Comparison of ENCODE assay signal across 1 cellular context in the genomic region with DNA sequence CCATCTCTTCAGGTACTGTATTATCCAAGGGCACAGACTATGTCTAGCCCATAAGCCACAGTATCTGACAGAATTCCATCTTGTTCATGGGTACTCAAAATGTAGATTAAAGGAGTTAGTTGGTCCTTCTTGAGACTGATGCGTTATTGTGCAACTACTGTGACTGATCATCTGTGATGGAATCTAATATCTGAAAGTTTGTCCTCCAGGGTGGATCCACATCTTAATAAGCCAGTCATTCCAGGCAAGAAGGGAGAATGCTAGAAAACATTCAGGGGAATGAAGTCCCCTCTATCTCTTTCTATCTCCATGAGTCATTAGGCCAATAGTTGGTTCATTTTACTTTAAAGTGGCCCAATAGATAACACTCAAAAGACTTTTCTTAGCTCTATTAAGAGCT.
TF ChIP-seq lines count a peak whose summit lies in the region.

No MANE protein-coding gene starts in this region.

TF ChIP-seq in K562, 482 proteins besides CTCF, POLR2A, EP300 and RAD21 (continued from another document):
- TF ChIP-seq, protein P1, sequence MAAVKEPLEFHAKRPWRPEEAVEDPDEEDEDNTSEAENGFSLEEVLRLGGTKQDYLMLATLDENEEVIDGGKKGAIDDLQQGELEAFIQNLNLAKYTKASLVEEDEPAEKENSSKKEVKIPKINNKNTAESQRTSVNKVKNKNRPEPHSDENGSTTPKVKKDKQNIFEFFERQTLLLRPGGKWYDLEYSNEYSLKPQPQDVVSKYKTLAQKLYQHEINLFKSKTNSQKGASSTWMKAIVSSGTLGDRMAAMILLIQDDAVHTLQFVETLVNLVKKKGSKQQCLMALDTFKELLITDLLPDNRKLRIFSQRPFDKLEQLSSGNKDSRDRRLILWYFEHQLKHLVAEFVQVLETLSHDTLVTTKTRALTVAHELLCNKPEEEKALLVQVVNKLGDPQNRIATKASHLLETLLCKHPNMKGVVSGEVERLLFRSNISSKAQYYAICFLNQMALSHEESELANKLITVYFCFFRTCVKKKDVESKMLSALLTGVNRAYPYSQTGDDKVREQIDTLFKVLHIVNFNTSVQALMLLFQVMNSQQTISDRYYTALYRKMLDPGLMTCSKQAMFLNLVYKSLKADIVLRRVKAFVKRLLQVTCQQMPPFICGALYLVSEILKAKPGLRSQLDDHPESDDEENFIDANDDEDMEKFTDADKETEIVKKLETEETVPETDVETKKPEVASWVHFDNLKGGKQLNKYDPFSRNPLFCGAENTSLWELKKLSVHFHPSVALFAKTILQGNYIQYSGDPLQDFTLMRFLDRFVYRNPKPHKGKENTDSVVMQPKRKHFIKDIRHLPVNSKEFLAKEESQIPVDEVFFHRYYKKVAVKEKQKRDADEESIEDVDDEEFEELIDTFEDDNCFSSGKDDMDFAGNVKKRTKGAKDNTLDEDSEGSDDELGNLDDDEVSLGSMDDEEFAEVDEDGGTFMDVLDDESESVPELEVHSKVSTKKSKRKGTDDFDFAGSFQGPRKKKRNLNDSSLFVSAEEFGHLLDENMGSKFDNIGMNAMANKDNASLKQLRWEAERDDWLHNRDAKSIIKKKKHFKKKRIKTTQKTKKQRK (IDR thresholded peaks at IDR 0.05; ENCODE audit: borderline replicate concordance, low read depth, low read length), result no peak
